Comparison of ENCODE assay signal across 22 cellular contexts in the genomic region with DNA sequence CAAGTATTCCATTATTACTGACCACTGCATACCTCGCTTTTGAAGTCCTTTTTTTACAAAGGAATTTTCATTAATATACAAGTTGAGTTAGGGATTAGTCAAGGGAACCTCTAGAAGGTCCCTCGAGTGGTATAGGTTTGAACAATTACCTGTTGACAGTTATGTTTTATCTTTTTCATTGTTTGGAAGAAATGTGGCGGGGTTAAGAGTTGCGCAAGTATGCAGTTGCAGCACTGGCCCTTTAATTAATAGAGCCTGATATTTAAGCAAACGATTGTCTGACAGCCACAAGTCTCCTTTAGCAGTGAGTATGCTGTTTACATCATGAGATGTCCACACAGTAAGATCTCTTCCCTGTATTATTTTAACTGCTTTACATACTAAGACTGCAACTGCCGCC. TPM values are rescaled to one million over a fixed set of nuclear protein-coding genes. Genes with fewer than 3 reads are reported as not detected.
DNase-seq lines count a peak whose midpoint lies in the region; ATAC-seq, FAIRE-seq and TF ChIP-seq lines count a peak whose summit lies in the region.
"Had no signal": no experiment of that assay in that cellular context is flagged by ENCODE, and none has a peak within 500 bp of the region (broad histone marks: within the 10 kb centered on the region; RNA-seq: fewer than 3 reads in every experiment).

No MANE protein-coding gene starts in this region.

- no peak overlapping the region for H3K9ac ChIP-seq in HepG2 (ENCODE audit: insufficient read depth, low read depth, low read length)

- H3K27ac ChIP-seq in HepG2 (ENCODE audit: extremely low read length, insufficient read depth, low read length) (no peak overlapping the region), right lobe of liver (no peak overlapping the region), PC-9 (peak overlapping the region; percentile 94; the same call in 1 of the 2 replicates)

- in situ Hi-C loops in HepG2 (cut with HindIII; ENCODE audit: extremely low pct_ligation_motif_present, low pct_unique_long_range_greater_than_20kb), result no loop called here

- no peak for ATAC-seq in HepG2
- no peak for ATAC-seq in right lobe of liver
- ATAC-seq in memory B cell (ENCODE audit: low read depth), result no peak
- ATAC-seq in HG03354 (IDR thresholded peaks at IDR 0.05; ENCODE audit: poor library complexity, severe bottlenecking, unreplicated experiment), result no peak
- no peak for ATAC-seq in HG02623 (IDR thresholded peaks at IDR 0.05; ENCODE audit: unreplicated experiment)
- ATAC-seq in naive thymus-derived CD8-positive, alpha-beta T cell, result no peak
- ATAC-seq: GM23338 had no signal

- BruUV-seq in HepG2 (replicated peaks; lab: Mats Ljungman, UMichigan) (no TSS peak), PC-9 (replicated peaks; lab: Mats Ljungman, UMichigan) (no TSS peak)

- no peak for TF ChIP-seq EP300 in HepG2 (IDR thresholded peaks at IDR 0.05; ENCODE audit: low read depth in 2 of 2, low read length in 2 of 2)
- no peak for TF ChIP-seq EP300 in HepG2 (CRISPR knock-in tag; IDR thresholded peaks at IDR 0.05; ENCODE audit: borderline replicate concordance)

- TF ChIP-seq RAD21 in HepG2 (CRISPR knock-in tag; IDR thresholded peaks at IDR 0.05), result no peak

- 96% methylated on average over 6 of the region's 6 CpGs for WGBS in HepG2 (ENCODE audit: low lambda C conversion rate)
- 59% methylated on average over 3 of the region's 6 CpGs for WGBS in right lobe of liver (ENCODE audit: insufficient coverage, low coverage, low lambda C conversion rate, missing lambda C conversion rate)

- no peak overlapping the region for H3K4me3 Mint-ChIP-seq in memory B cell
- no peak overlapping the region for H3K4me3 Mint-ChIP-seq in naive thymus-derived CD8-positive, alpha-beta T cell
- H3K4me3 Mint-ChIP-seq: CD4-positive, alpha-beta memory T cell; GM23338; HFFc6 had no signal

- no peaks in the 10 kb centered on the region for H3K27me3 Mint-ChIP-seq in memory B cell
- H3K27me3 Mint-ChIP-seq in naive thymus-derived CD8-positive, alpha-beta T cell, result peaks cover 0 to 21% (median 4%) of the 10 kb centered on the region in 5 donors

- H3K4me2 ChIP-seq in HepG2 (ENCODE audit: low read depth, low read length) (no peak overlapping the region), PC-9 (no peak overlapping the region)
- H3K4me2 ChIP-seq: GM23338 had no signal

- peaks cover 36% of the 10 kb centered on the region for H3K36me3 Mint-ChIP-seq in memory B cell
- H3K36me3 Mint-ChIP-seq in naive thymus-derived CD8-positive, alpha-beta T cell, result no peaks in the 10 kb centered on the region
- H3K36me3 Mint-ChIP-seq: CD4-positive, alpha-beta memory T cell had no signal

- H2AFZ ChIP-seq in HepG2 (ENCODE audit: low read length), result no peak overlapping the region
- no peak overlapping the region for H2AFZ ChIP-seq in PC-9
- H2AFZ ChIP-seq: GM23338 had no signal

- TF ChIP-seq POLR2A in HepG2 (IDR thresholded peaks at IDR 0.05; ENCODE audit: insufficient read depth in 1 of 2, low read depth in 2 of 2, low read length in 2 of 2) (no peak), right lobe of liver (IDR thresholded peaks at IDR 0.05) (no peak)

- peaks cover 33% of the 10 kb centered on the region for H3K4me1 Mint-ChIP-seq in memory B cell
- H3K4me1 Mint-ChIP-seq in naive thymus-derived CD8-positive, alpha-beta T cell, result no peaks in the 10 kb centered on the region
- H3K4me1 Mint-ChIP-seq: CD4-positive, alpha-beta memory T cell had no signal

- TF ChIP-seq CTCF in HepG2 (CRISPR knock-in tag; IDR thresholded peaks at IDR 0.05) (no peak), right lobe of liver (IDR thresholded peaks at IDR 0.05) (no peak), PC-9 (conservative IDR thresholded peaks at IDR 0.05) (no peak)

- H3K27me3 ChIP-seq in HepG2 (ENCODE audit: control insufficient read depth in 1 of 2, insufficient read depth in 2 of 2, low read length in 2 of 2) (no peaks in the 10 kb centered on the region), right lobe of liver (no peaks in the 10 kb centered on the region), PC-9 (ENCODE audit: insufficient read depth, low read depth) (no peaks in the 10 kb centered on the region)

- H3K79me2 ChIP-seq in HepG2 (ENCODE audit: insufficient read depth, low read length) (peaks cover 13% of the 10 kb centered on the region), PC-9 (ENCODE audit: low read depth) (no peaks in the 10 kb centered on the region)

- CTCF ChIA-PET in HepG2 (lab: Yijun Ruan, JAX; ENCODE audit: low intra/inter-chr PET ratio, low total read pairs) (no interaction called here), PC-9 (lab: Charles Lee) (no interaction called here)

- POLR2A ChIA-PET in HepG2 (lab: Yijun Ruan, JAX) (no interaction called here), PC-9 (lab: Charles Lee; ENCODE audit: unreplicated experiment) (no interaction called here)
- POLR2A ChIA-PET in naive thymus-derived CD8-positive, alpha-beta T cell (lab: Charles Lee), result no interaction called here

- H3K9me3 Mint-ChIP-seq in memory B cell, result no peaks in the 10 kb centered on the region
- peaks cover 0 to 8% (median 0%) of the 10 kb centered on the region in 9 donors for H3K9me3 Mint-ChIP-seq in naive thymus-derived CD8-positive, alpha-beta T cell
- H3K9me3 Mint-ChIP-seq: GM23338 had no signal

- H3K4me1 ChIP-seq in HepG2 (ENCODE audit: insufficient read depth, low read length) (no peaks in the 10 kb centered on the region), right lobe of liver (no peaks in the 10 kb centered on the region), PC-9 (replicated peaks; ENCODE audit: insufficient read depth) (peaks cover 42% of the 10 kb centered on the region)
- H3K4me1 ChIP-seq: HAP-1 had no signal

- H3K9me2 ChIP-seq in PC-9 (ENCODE audit: insufficient read depth), result no peaks in the 10 kb centered on the region; the same call in 1 of the 2 replicates

- H3K9me3 ChIP-seq in HepG2 (ENCODE audit: low read length) (no peaks in the 10 kb centered on the region), right lobe of liver (no peaks in the 10 kb centered on the region), PC-9 (ENCODE audit: insufficient read depth, low read depth) (no peaks in the 10 kb centered on the region; the same call in 1 of the 2 replicates)
- H3K9me3 ChIP-seq: HAP-1 had no signal

- intact Hi-C loops in HepG2 (cut with micrococcal nuclease; ENCODE audit: unreplicated experiment) (no loop called here), right lobe of liver (cut with DNase I) (no loop called here), PC-9 (cut with micrococcal nuclease; ENCODE audit: unreplicated experiment) (no loop called here)

- peaks cover 27% of the 10 kb centered on the region for H3F3A ChIP-seq in PC-9 (ENCODE audit: insufficient read depth, low read depth)

- H4K20me1 ChIP-seq in HepG2 (ENCODE audit: insufficient read depth, low read length), result no peaks in the 10 kb centered on the region
- no peaks in the 10 kb centered on the region for H4K20me1 ChIP-seq in PC-9 (ENCODE audit: insufficient read depth)

- H3K4me3 ChIP-seq in HepG2 (replicated peaks in 1 of 3; ENCODE audit: insufficient read depth in 1 of 3, low read depth in 2 of 3, low read length in 3 of 3), result no peak overlapping the region
- no peak overlapping the region for H3K4me3 ChIP-seq in right lobe of liver
- H3K4me3 ChIP-seq in PC-9, result no peak overlapping the region
- H3K4me3 ChIP-seq: GM23338, HAP-1 had no signal

- DNase-seq in HepG2 (ENCODE audit: low spot score), result no peak
- DNase-seq in right lobe of liver, result no peak
- DNase-seq in PC-9, result no peak
- DNase-seq in memory B cell (ENCODE audit: low spot score in 2 of 2), result no peak
- no peak for DNase-seq in naive thymus-derived CD8-positive, alpha-beta T cell
- DNase-seq: 8988T; C1 segment of cervical spinal cord; Calu3; CD4-positive, alpha-beta memory T cell; COR-L47; DMS53; DMS79 treated with DMSO at 0.1 percent for 48 hours; GF-D8; HFFc6 had no signal

- H3K36me3 ChIP-seq in HepG2 (replicated peaks in 1 of 2; ENCODE audit: control insufficient read depth in 1 of 2, insufficient read depth in 2 of 2, low read length in 2 of 2), result peaks cover 6 to 27% of the 10 kb centered on the region in 2 experiments; a peak in 4 of 5 replicates
- peaks cover 0 to 7% (median 0%) of the 10 kb centered on the region in 4 donors for H3K36me3 ChIP-seq in right lobe of liver
- H3K36me3 ChIP-seq in PC-9 (ENCODE audit: low read depth), result no peaks in the 10 kb centered on the region
- H3K36me3 ChIP-seq: HAP-1 had no signal

- FAIRE-seq in HepG2 (lab: Jason Lieb, UNC), result no peak
- FAIRE-seq: GM12891, GM18507, H54 had no signal

- peak overlapping the region; percentile 11 for H3K27ac Mint-ChIP-seq in memory B cell
- H3K27ac Mint-ChIP-seq in naive thymus-derived CD8-positive, alpha-beta T cell, result no peak overlapping the region
- H3K27ac Mint-ChIP-seq: CD4-positive, alpha-beta memory T cell; GM23338; HFFc6 had no signal

TF ChIP-seq in HepG2, 621 proteins besides CTCF, POLR2A, EP300 and RAD21 (continues in another document):
- no peak for TF ChIP-seq ZNF20 (CRISPR knock-in tag; IDR thresholded peaks at IDR 0.05)

RNA-seq across cellular contexts. Expression of gene KYNU, which starts 24.3 kb away (rescaled TPM):
- total RNA-seq in HepG2 (2016; rRNA removed; fragmentation: Illumina TruSeq; extraction: Trizol) (68.6 and 98.2 TPM in 2 replicates), right lobe of liver (10 to 100 TPM; 37.0 to 47.5 (median 40.7) TPM), PC-9 (2021) (44.5 and 55.7 TPM in 2 replicates)
- 11.5 and 14.9 TPM in 2 replicates for total RNA-seq in HepG2 (2016; cell fraction: cytosol; rRNA removed; fragmentation: Illumina TruSeq; extraction: Trizol; ENCODE audit: low read depth)
- 70.0 and 103 TPM in 2 replicates for total RNA-seq in HepG2 (2016; cell fraction: insoluble cytoplasmic fraction; rRNA removed; fragmentation: Illumina TruSeq; extraction: Trizol)
- total RNA-seq in HepG2 (2016; cell fraction: membrane; rRNA removed; fragmentation: Illumina TruSeq; extraction: Trizol), result 26.4 and 34.0 TPM in 2 replicates
- 60.4 and 62.1 TPM in 2 replicates for total RNA-seq in HepG2 (2016; cell fraction: nucleus; rRNA removed; fragmentation: Illumina TruSeq; extraction: Trizol)
- polyA plus RNA-seq in HepG2 (2011; rRNA removed), result 13.7 and 21.9 TPM in 2 replicates
- polyA plus RNA-seq in HepG2 (2011; cell fraction: cytosol; rRNA removed), result 11.5 and 15.4 TPM in 2 replicates
- polyA plus RNA-seq in HepG2 (2011; cell fraction: nucleus; rRNA removed), result 4.5 and 5.2 TPM in 2 replicates
- polyA plus RNA-seq in HepG2 (2012), result 31.0 and 46.5 TPM in 2 replicates
- 10.7 and 10.8 TPM in 2 replicates for polyA plus RNA-seq in HepG2 (2016; cell fraction: cytosol; fragmentation: Illumina TruSeq; extraction: Trizol; ENCODE audit: low read depth)
- 71.6 and 79.6 TPM in 2 replicates for polyA plus RNA-seq in HepG2 (2016; cell fraction: insoluble cytoplasmic fraction; fragmentation: Illumina TruSeq; extraction: Trizol; ENCODE audit: low read depth)
- 15.4 and 19.8 TPM in 2 replicates for polyA plus RNA-seq in HepG2 (2016; cell fraction: membrane; fragmentation: Illumina TruSeq; extraction: Trizol; ENCODE audit: low read depth)
- polyA plus RNA-seq in HepG2 (2016; cell fraction: nucleus; fragmentation: Illumina TruSeq; extraction: Trizol; ENCODE audit: insufficient read depth, low read depth), result 27.3 and 28.7 TPM in 2 replicates
- polyA minus RNA-seq in HepG2 (2011; rRNA and poly(A)+ RNA removed; ENCODE audit: low replicate concordance), result 7.0 and 141 TPM in 2 replicates
- polyA minus RNA-seq in HepG2 (2011; cell fraction: cytosol; rRNA and poly(A)+ RNA removed), result 13.4 and 17.7 TPM in 2 replicates
- polyA minus RNA-seq in HepG2 (2011; cell fraction: nucleus; rRNA and poly(A)+ RNA removed), result 98.0 and 107 TPM in 2 replicates
- 1 to 10 TPM in 1 of 2 experiments, under 1 TPM in 1; 0.65 to 1.2 TPM for total RNA-seq in naive thymus-derived CD8-positive, alpha-beta T cell
- polyA plus RNA-seq in naive thymus-derived CD8-positive, alpha-beta T cell, result under 1 TPM in 1 of 3 donors, not detected in 2; 0.18 TPM
- total RNA-seq: G401 had no signal

Comparison
In these comparisons a context has a peak if more than half of its experiments do, and no peak if none do; other contexts are left out.
1. RNA of gene KYNU, which starts 24.3 kb away (total RNA-seq): 11.5 to 103 TPM in HepG2, 44.5 to 55.7 TPM in PC-9 and 37.0 to 47.5 TPM in right lobe of liver; 0.65 to 1.2 TPM in naive thymus-derived CD8-positive, alpha-beta T cell; every median in the first group is over 4 times any median in the second.